ENCODE assay signal across 39 cellular contexts in the genomic region with DNA sequence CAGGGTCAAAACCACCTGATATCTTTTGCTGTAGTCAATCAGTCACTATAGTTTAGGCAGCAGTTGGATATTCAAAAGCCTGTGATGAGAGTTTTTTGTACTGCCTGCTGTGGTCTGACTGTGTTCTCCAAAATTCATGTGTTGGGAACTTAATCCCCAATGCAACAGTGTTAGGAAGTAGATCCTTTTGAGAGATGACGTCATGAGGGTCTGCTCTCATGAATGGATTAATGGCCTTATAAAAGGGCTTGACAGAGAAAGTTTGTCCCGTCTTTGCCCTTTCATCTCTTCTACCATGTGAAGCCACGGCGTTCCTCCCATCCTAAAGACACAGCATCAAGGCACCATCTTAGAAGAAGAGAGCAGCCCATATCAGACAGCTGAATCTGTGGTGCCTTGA. TPM values are rescaled to one million over a fixed set of nuclear protein-coding genes. Genes with fewer than 3 reads are reported as not detected.
"Had no signal": no experiment of that assay in that cellular context is flagged by ENCODE, and none has a peak within 500 bp of the region (broad histone marks: within the 10 kb centered on the region; RNA-seq: fewer than 3 reads in every experiment).

No MANE protein-coding gene starts in this region.

- H3K27me3 Mint-ChIP-seq: activated naive CD4-positive, alpha-beta T cell treated with anti-CD3 and anti-CD28 coated beads, Interleukin-2, amount 10 ng/mL, durations not matched to agents 7 days and 5 days; activated naive CD4-positive, alpha-beta T cell treated with anti-CD3 and anti-CD28 coated beads, Interleukin-2, amount 50 U/mL, for 24 hours; activated naive CD8-positive, alpha-beta T cell; activated naive CD8-positive, alpha-beta T cell treated with anti-CD3 and anti-CD28 coated beads for 36 hours; activated naive CD8-positive, alpha-beta T cell treated with anti-CD3 and anti-CD28 coated beads, Interleukin-2, amount 10 ng/mL, durations not matched to agents 7 days and 5 days; activated naive CD8-positive, alpha-beta T cell treated with anti-CD3 and anti-CD28 coated beads, Interleukin-2, amount 50 U/mL, for 24 hours; activated T-cell treated with anti-CD3 and anti-CD28 coated beads, Interleukin-2, amount 50 U/mL, for 24 hours; activated T-helper 17 cell treated with anti-CD3 and anti-CD28 coated beads, Interleukin-2, amount 50 U/mL, for 72 hours; brain; central memory CD8-positive, alpha-beta T cell had no signal

- H3K4me1 Mint-ChIP-seq: activated naive CD4-positive, alpha-beta T cell treated with anti-CD3 and anti-CD28 coated beads, Interleukin-2, amount 10 ng/mL, durations not matched to agents 7 days and 5 days; activated naive CD4-positive, alpha-beta T cell treated with anti-CD3 and anti-CD28 coated beads, Interleukin-2, amount 50 U/mL, for 24 hours; activated naive CD8-positive, alpha-beta T cell treated with anti-CD3 and anti-CD28 coated beads for 36 hours; activated naive CD8-positive, alpha-beta T cell treated with anti-CD3 and anti-CD28 coated beads, Interleukin-2, amount 10 ng/mL, durations not matched to agents 7 days and 5 days; activated naive CD8-positive, alpha-beta T cell treated with anti-CD3 and anti-CD28 coated beads, Interleukin-2, amount 50 U/mL, for 24 hours; activated T-helper 17 cell treated with anti-CD3 and anti-CD28 coated beads, Interleukin-2, amount 50 U/mL, for 72 hours; central memory CD8-positive, alpha-beta T cell had no signal

- H3K36me3 ChIP-seq: adrenal gland, ascending aorta, brain microvascular endothelial cell, breast epithelium, cardiac muscle cell had no signal

- H3K27me3 ChIP-seq: adrenal gland, ascending aorta, body of pancreas, brain microvascular endothelial cell, breast epithelium, cardiac muscle cell had no signal

- H3K9me3 Mint-ChIP-seq: activated naive CD4-positive, alpha-beta T cell treated with anti-CD3 and anti-CD28 coated beads for 36 hours; activated naive CD4-positive, alpha-beta T cell treated with anti-CD3 and anti-CD28 coated beads, Interleukin-2, amount 50 U/mL, for 24 hours; activated naive CD4-positive, alpha-beta T cell treated with anti-CD3 and anti-CD28 coated beads, Interleukin-2, amount 50 U/mL, for 72 hours; activated naive CD8-positive, alpha-beta T cell treated with anti-CD3 and anti-CD28 coated beads for 36 hours; activated naive CD8-positive, alpha-beta T cell treated with anti-CD3 and anti-CD28 coated beads, Interleukin-2, amount 10 ng/mL, durations not matched to agents 7 days and 5 days; activated naive CD8-positive, alpha-beta T cell treated with anti-CD3 and anti-CD28 coated beads, Interleukin-2, amount 50 U/mL, for 24 hours; activated T-cell treated with anti-CD3 and anti-CD28 coated beads, Interleukin-2, amount 50 U/mL, for 24 hours; activated T-cell treated with anti-CD3 and anti-CD28 coated beads, Interleukin-2, amount 50 U/mL, for 4 hours; activated T-cell treated with anti-CD3 and anti-CD28 coated beads, Interleukin-2, amount 50 U/mL, for 72 hours; activated T-helper 1 cell treated with anti-CD3 and anti-CD28 coated beads, Interleukin-12 subunit alpha, Interleukin-12 subunit beta, Interleukin-2, Interleukin-4 antibody, amounts not matched to agents 30 ng/mL and 10 ng/mL and 1 ng/mL, durations not matched to agents 14 hours and 24 hours and 36 hours; activated T-helper 17 cell treated with anti-CD3 and anti-CD28 coated beads, Interleukin-2, amount 50 U/mL, for 72 hours; activated T-helper 2 cell treated with anti-CD3 and anti-CD28 coated beads, Interferon-gamma antibody, Interleukin-2, Interleukin-4, amounts not matched to agents 10 μg/mL and 5 μg/mL and 100 μg/mL, durations not matched to agents 14 hours and 24 hours and 36 hours; brain; central memory CD8-positive, alpha-beta T cell had no signal

- H3K36me3 Mint-ChIP-seq: activated naive CD4-positive, alpha-beta T cell treated with anti-CD3 and anti-CD28 coated beads, Interleukin-2, amount 10 ng/mL, durations not matched to agents 7 days and 5 days; activated naive CD4-positive, alpha-beta T cell treated with anti-CD3 and anti-CD28 coated beads, Interleukin-2, amount 50 U/mL, for 24 hours; activated naive CD4-positive, alpha-beta T cell treated with anti-CD3 and anti-CD28 coated beads, Interleukin-2, amount 50 U/mL, for 72 hours; activated naive CD8-positive, alpha-beta T cell; activated naive CD8-positive, alpha-beta T cell treated with anti-CD3 and anti-CD28 coated beads for 36 hours; activated naive CD8-positive, alpha-beta T cell treated with anti-CD3 and anti-CD28 coated beads, Interleukin-2, amount 10 ng/mL, durations not matched to agents 7 days and 5 days; brain had no signal

- H3K4me3 ChIP-seq: adrenal gland, ascending aorta, body of pancreas, breast epithelium, cardiac muscle cell had no signal

- H3K27ac ChIP-seq: adrenal gland, ascending aorta, brain microvascular endothelial cell, breast epithelium, cardiac muscle cell had no signal

- ATAC-seq: activated naive CD4-positive, alpha-beta T cell treated with anti-CD3 and anti-CD28 coated beads, Interleukin-2, amount 50 U/mL, for 72 hours; activated naive CD8-positive, alpha-beta T cell treated with anti-CD3 and anti-CD28 coated beads, Interleukin-2, amount 50 U/mL, for 24 hours; activated T-cell treated with anti-CD3 and anti-CD28 coated beads, Interleukin-2, amount 50 U/mL, for 4 hours; activated T-cell treated with anti-CD3 and anti-CD28 coated beads, Interleukin-2, amount 50 U/mL, for 72 hours; activated T-helper 17 cell treated with anti-CD3 and anti-CD28 coated beads, Interleukin-2, amount 50 U/mL, for 72 hours; body of pancreas had no signal

- H3K27ac Mint-ChIP-seq: activated naive CD4-positive, alpha-beta T cell treated with anti-CD3 and anti-CD28 coated beads for 36 hours; activated naive CD4-positive, alpha-beta T cell treated with anti-CD3 and anti-CD28 coated beads, Interleukin-2, amount 10 ng/mL, durations not matched to agents 7 days and 5 days; activated naive CD4-positive, alpha-beta T cell treated with anti-CD3 and anti-CD28 coated beads, Interleukin-2, amount 50 U/mL, for 24 hours; activated naive CD4-positive, alpha-beta T cell treated with anti-CD3 and anti-CD28 coated beads, Interleukin-2, amount 50 U/mL, for 72 hours; activated naive CD8-positive, alpha-beta T cell; activated naive CD8-positive, alpha-beta T cell treated with anti-CD3 and anti-CD28 coated beads for 36 hours; activated naive CD8-positive, alpha-beta T cell treated with anti-CD3 and anti-CD28 coated beads, Interleukin-2, amount 10 ng/mL, durations not matched to agents 7 days and 5 days; activated naive CD8-positive, alpha-beta T cell treated with anti-CD3 and anti-CD28 coated beads, Interleukin-2, amount 50 U/mL, for 24 hours; activated T-cell treated with anti-CD3 and anti-CD28 coated beads, Interleukin-2, amount 50 U/mL, for 24 hours; activated T-cell treated with anti-CD3 and anti-CD28 coated beads, Interleukin-2, amount 50 U/mL, for 72 hours; activated T-helper 1 cell treated with anti-CD3 and anti-CD28 coated beads, Interleukin-12 subunit alpha, Interleukin-12 subunit beta, Interleukin-2, Interleukin-4 antibody, amounts not matched to agents 30 ng/mL and 10 ng/mL and 1 ng/mL, durations not matched to agents 14 hours and 24 hours and 36 hours; activated T-helper 17 cell treated with anti-CD3 and anti-CD28 coated beads, Interleukin-2, amount 50 U/mL, for 72 hours; activated T-helper 2 cell treated with anti-CD3 and anti-CD28 coated beads, Interferon-gamma antibody, Interleukin-2, Interleukin-4, amounts not matched to agents 10 μg/mL and 5 μg/mL and 100 μg/mL, durations not matched to agents 14 hours and 24 hours and 36 hours; brain had no signal

- H3K4me1 ChIP-seq: adrenal gland, ascending aorta, body of pancreas, breast epithelium had no signal

- H3K9me3 ChIP-seq: adrenal gland, ascending aorta, body of pancreas, breast epithelium had no signal

- FAIRE-seq: astrocyte, bronchial epithelial cell had no signal

- H3K4me3 Mint-ChIP-seq: activated naive CD4-positive, alpha-beta T cell treated with anti-CD3 and anti-CD28 coated beads for 36 hours; activated naive CD4-positive, alpha-beta T cell treated with anti-CD3 and anti-CD28 coated beads, Interleukin-2, amount 10 ng/mL, durations not matched to agents 7 days and 5 days; activated naive CD4-positive, alpha-beta T cell treated with anti-CD3 and anti-CD28 coated beads, Interleukin-2, amount 50 U/mL, for 24 hours; activated naive CD8-positive, alpha-beta T cell; activated naive CD8-positive, alpha-beta T cell treated with anti-CD3 and anti-CD28 coated beads for 36 hours; activated naive CD8-positive, alpha-beta T cell treated with anti-CD3 and anti-CD28 coated beads, Interleukin-2, amount 10 ng/mL, durations not matched to agents 7 days and 5 days; activated naive CD8-positive, alpha-beta T cell treated with anti-CD3 and anti-CD28 coated beads, Interleukin-2, amount 50 U/mL, for 24 hours; activated T-cell treated with anti-CD3 and anti-CD28 coated beads, Interleukin-2, amount 50 U/mL, for 24 hours; activated T-cell treated with anti-CD3 and anti-CD28 coated beads, Interleukin-2, amount 50 U/mL, for 4 hours; activated T-cell treated with anti-CD3 and anti-CD28 coated beads, Interleukin-2, amount 50 U/mL, for 72 hours; activated T-helper 1 cell treated with anti-CD3 and anti-CD28 coated beads, Interleukin-12 subunit alpha, Interleukin-12 subunit beta, Interleukin-2, Interleukin-4 antibody, amounts not matched to agents 30 ng/mL and 10 ng/mL and 1 ng/mL, durations not matched to agents 14 hours and 24 hours and 36 hours; activated T-helper 17 cell treated with anti-CD3 and anti-CD28 coated beads, Interleukin-2, amount 50 U/mL, for 72 hours; brain; central memory CD8-positive, alpha-beta T cell had no signal

- DNase-seq: activated effector memory CD4-positive, alpha-beta T cell treated with anti-CD3 and anti-CD28 coated beads, Interleukin-2, amount 50 U/mL, for 16 hours; activated effector memory CD4-positive, alpha-beta T cell treated with Interleukin-2 at 50 U/mL for 16 hours; activated gamma-delta T cell; activated gamma-delta T cell treated with Interleukin-2 at 50 U/mL for 16 hours; activated naive CD4-positive, alpha-beta T cell; activated naive CD4-positive, alpha-beta T cell treated with anti-CD3 and anti-CD28 coated beads for 36 hours; activated naive CD4-positive, alpha-beta T cell treated with anti-CD3 and anti-CD28 coated beads, Interleukin-2, amount 10 ng/mL, durations not matched to agents 7 days and 5 days; activated naive CD4-positive, alpha-beta T cell treated with anti-CD3 and anti-CD28 coated beads, Interleukin-2, amount 50 U/mL, for 16 hours; activated naive CD4-positive, alpha-beta T cell treated with Interleukin-2 at 50 U/mL for 16 hours; activated naive CD8-positive, alpha-beta T cell treated with anti-CD3 and anti-CD28 coated beads for 36 hours; activated naive CD8-positive, alpha-beta T cell treated with anti-CD3 and anti-CD28 coated beads, Interleukin-2, amount 10 ng/mL, durations not matched to agents 7 days and 5 days; activated naive CD8-positive, alpha-beta T cell treated with anti-CD3 and anti-CD28 coated beads, Interleukin-2, amount 50 U/mL, for 24 hours; activated T-cell treated with anti-CD3 and anti-CD28 coated beads, Interleukin-2, amount 50 U/mL, for 1 hour; activated T-cell treated with anti-CD3 and anti-CD28 coated beads, Interleukin-2, amount 50 U/mL, for 24 hours; activated T-cell treated with anti-CD3 and anti-CD28 coated beads, Interleukin-2, amount 50 U/mL, for 4 hours; activated T-cell treated with anti-CD3 and anti-CD28 coated beads, Interleukin-2, amount 50 U/mL, for 72 hours; adrenal gland; amniotic stem cell; amygdala; anterior cingulate cortex; aorta; body of pancreas; brain microvascular endothelial cell; caudate nucleus; central memory CD4-positive, alpha-beta T cell; cerebellar nuclear complex had no signal

RNA-seq across cellular contexts. Expression of a gene that starts 50.8 kb away (rescaled TPM):
- total RNA-seq: activated naive CD4-positive, alpha-beta T cell treated with anti-CD3 and anti-CD28 coated beads for 36 hours; activated naive CD4-positive, alpha-beta T cell treated with anti-CD3 and anti-CD28 coated beads, Interleukin-2, amount 50 U/mL, for 72 hours; activated naive CD8-positive, alpha-beta T cell treated with anti-CD3 and anti-CD28 coated beads for 36 hours; activated naive CD8-positive, alpha-beta T cell treated with anti-CD3 and anti-CD28 coated beads, Interleukin-2, amount 10 ng/mL, durations not matched to agents 7 days and 5 days; activated T-cell treated with anti-CD3 and anti-CD28 coated beads, Interleukin-2, amount 50 U/mL, for 72 hours; activated T-helper 1 cell treated with anti-CD3 and anti-CD28 coated beads, Interleukin-12 subunit alpha, Interleukin-12 subunit beta, Interleukin-2, Interleukin-4 antibody, amounts not matched to agents 30 ng/mL and 10 ng/mL and 1 ng/mL, durations not matched to agents 14 hours and 24 hours and 36 hours; activated T-helper 17 cell treated with anti-CD3 and anti-CD28 coated beads, Interleukin-2, amount 50 U/mL, for 72 hours had no signal
